ENCODE assay signal across 8 cellular contexts in the genomic region with DNA sequence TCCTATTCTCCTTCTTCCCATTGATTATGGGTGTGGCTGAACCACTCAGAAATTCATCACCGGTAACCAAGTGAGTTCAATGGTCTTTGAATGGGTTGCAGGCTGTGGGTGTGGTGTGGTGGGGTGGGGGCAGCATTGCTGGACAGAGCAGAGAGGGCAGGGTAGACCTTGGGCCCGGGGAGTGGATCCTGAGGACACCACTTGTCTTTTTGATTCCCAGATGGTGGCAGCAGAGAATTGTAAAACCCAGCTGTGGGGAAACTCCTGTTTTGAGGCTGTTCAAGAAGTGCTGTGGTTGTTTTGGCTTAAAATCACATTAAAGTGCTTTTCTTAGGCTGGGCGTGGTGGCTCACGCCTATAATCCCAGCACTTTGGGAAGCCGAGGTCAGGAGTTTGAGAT. TPM values are rescaled to one million over a fixed set of nuclear protein-coding genes. Genes with fewer than 3 reads are reported as not detected.
A peak's percentile ranks its signal among the peaks of the same experiment; 100 is the strongest.
DNase-seq lines count a peak whose midpoint lies in the region; ATAC-seq and TF ChIP-seq lines count a peak whose summit lies in the region.

No MANE protein-coding gene starts in this region.

- no TSS peak for BruUV-seq in Panc1 (replicated peaks; lab: Mats Ljungman, UMichigan)

- H3K4me1 ChIP-seq in cardiac muscle cell (ENCODE audit: low read depth) (no peaks in the 10 kb centered on the region), Panc1 (ENCODE audit: control insufficient read depth, insufficient read depth, low read length) (no peaks in the 10 kb centered on the region), esophagus muscularis mucosa (no peaks in the 10 kb centered on the region), osteoblast (ENCODE audit: insufficient read depth, low read length) (no peaks in the 10 kb centered on the region)

- TF ChIP-seq POLR2A in esophagus muscularis mucosa (IDR thresholded peaks at IDR 0.05; ENCODE audit: low read depth) = no peak

- H3K79me2 ChIP-seq in osteoblast (ENCODE audit: insufficient read depth, low read length) = no peaks in the 10 kb centered on the region

- no peak overlapping the region for H2AFZ ChIP-seq in osteoblast (ENCODE audit: low read length)

- CTCF ChIA-PET in Panc1 (lab: Charles Lee) = interaction anchor here (0.8 kb wide), 1 partner anchor 47 kb away, joined by 3 read pairs; no protein-coding TSS in a partner anchor

- no peak for ATAC-seq in Right ventricle myocardium superior (ENCODE audit: poor library complexity)
- ATAC-seq in Panc1 = no peak; the same call in 1 of the 2 replicates
- no peak for ATAC-seq in HG02852 (IDR thresholded peaks at IDR 0.05; ENCODE audit: unreplicated experiment)

- no peaks in the 10 kb centered on the region for H4K20me1 ChIP-seq in osteoblast (ENCODE audit: insufficient read depth, low read length)

- POLR2A ChIA-PET in Panc1 (lab: Charles Lee) = interaction anchor here (0.5 kb wide), 1 partner anchor 270 kb away, joined by 7 read pairs; no protein-coding TSS in a partner anchor

- H3K27ac ChIP-seq in cardiac muscle cell = no peak overlapping the region
- H3K27ac ChIP-seq in Panc1 (ENCODE audit: low read length) = no peak overlapping the region
- H3K27ac ChIP-seq in esophagus muscularis mucosa (replicated peaks in 1 of 4) = no peak overlapping the region
- no peak overlapping the region for H3K27ac ChIP-seq in osteoblast (ENCODE audit: low read depth, low read length)

- in situ Hi-C loops in Panc1 (cut with HindIII; ENCODE audit: low pct_unique_long_range_greater_than_20kb, low sequenced_read_pairs) = no loop called here

- H3K9me3 ChIP-seq in cardiac muscle cell (ENCODE audit: low read depth) = no peaks in the 10 kb centered on the region
- no peaks in the 10 kb centered on the region for H3K9me3 ChIP-seq in Panc1 (ENCODE audit: control insufficient read depth, insufficient read depth, low read depth, low read length)
- no peaks in the 10 kb centered on the region for H3K9me3 ChIP-seq in esophagus muscularis mucosa
- no peaks in the 10 kb centered on the region for H3K9me3 ChIP-seq in osteoblast (ENCODE audit: low read depth, low read length)

- intact Hi-C loops in Right ventricle myocardium superior (cut with DNase I) (loop anchor here (5.0 kb wide), 1 partner anchor 241 kb away; no protein-coding TSS in a partner anchor), Panc1 (cut with micrococcal nuclease; ENCODE audit: unreplicated experiment) (no loop called here), esophagus muscularis mucosa (cut with DNase I) (no loop called here)

- H3K27me3 ChIP-seq in cardiac muscle cell = no peaks in the 10 kb centered on the region
- no peaks in the 10 kb centered on the region for H3K27me3 ChIP-seq in Panc1 (ENCODE audit: control insufficient read depth, insufficient read depth, low read length)
- no peaks in the 10 kb centered on the region for H3K27me3 ChIP-seq in esophagus muscularis mucosa
- peaks cover 5% of the 10 kb centered on the region for H3K27me3 ChIP-seq in osteoblast (ENCODE audit: insufficient read depth, low read length)

- H3K36me3 ChIP-seq in cardiac muscle cell (no peaks in the 10 kb centered on the region), Panc1 (ENCODE audit: control insufficient read depth, insufficient read depth, low read length) (no peaks in the 10 kb centered on the region), esophagus muscularis mucosa (no peaks in the 10 kb centered on the region), osteoblast (ENCODE audit: insufficient read depth, low read length) (no peaks in the 10 kb centered on the region)

- WGBS in esophagus muscularis mucosa = 64% methylated on average over 5 of the region's 5 CpGs

- DNase-seq in cardiac muscle cell (ENCODE audit: low read depth in 1 of 2, low spot score in 1 of 2) (peak in 1 of 2 donors; percentile 76), Right ventricle myocardium superior (no peak), Panc1 (ENCODE audit: low read depth, low spot score) (no peak), esophagus muscularis mucosa (ENCODE audit: extremely low spot score) (peak; percentile 90), osteoblast (ENCODE audit: insufficient read length, low spot score, missing footprints) (peak; percentile 68), cortex of kidney (lab: John Stamatoyannopoulos, UW) (no peak), T-helper 9 cell (no peak)

- H3K4me3 ChIP-seq in cardiac muscle cell (no peak overlapping the region), Panc1 (ENCODE audit: low read depth in 2 of 2, low read length in 2 of 2) (no peak overlapping the region), esophagus muscularis mucosa (no peak overlapping the region), osteoblast (ENCODE audit: insufficient read depth, low read length) (no peak overlapping the region)

- TF ChIP-seq EP300 in esophagus muscularis mucosa (IDR thresholded peaks at IDR 0.05) = no peak

- TF ChIP-seq CTCF in cardiac muscle cell (IDR thresholded peaks at IDR 0.05; ENCODE audit: low read depth, low read length) (peak; percentile 44), Panc1 (IDR thresholded peaks at IDR 0.05) (peak; percentile 37), esophagus muscularis mucosa (IDR thresholded peaks at IDR 0.05) (peak; percentile 18 to 24 (median 24)), osteoblast (IDR thresholded peaks at IDR 0.05; ENCODE audit: extremely low read depth, low read depth, low read length) (peak; percentile 45)

- no peak overlapping the region for H3K4me2 ChIP-seq in osteoblast (ENCODE audit: insufficient read depth, low read length)

RNA-seq across cellular contexts. Expression of a gene that starts 45.8 kb away (rescaled TPM):
- not detected in 2 replicates for total RNA-seq in cardiac muscle cell
- not detected in 2 replicates for polyA plus RNA-seq in cardiac muscle cell
- 33.2 TPM for total RNA-seq in Right ventricle myocardium superior
- total RNA-seq in Panc1 (2021; ENCODE audit: unreplicated experiment) = 6.7 TPM
- polyA plus RNA-seq in Panc1 (2012; ENCODE audit: insufficient read length) = 8.5 TPM
- total RNA-seq in esophagus muscularis mucosa = 100 to 1,000 TPM in 1 of 4 donors, 10 to 100 TPM in 3; 56.5 to 142 (median 77.1) TPM
- 2.2 and 2.9 TPM in 2 replicates for total RNA-seq in osteoblast

Comparison
In these comparisons a context has a peak if more than half of its experiments do, and no peak if none do; other contexts are left out.
1. DNase-seq: peak in esophagus muscularis mucosa (single experiment) and osteoblast (single experiment); none in Right ventricle myocardium superior (single experiment), Panc1 (single experiment), cortex of kidney (single experiment) and T-helper 9 cell (single experiment).
2. Peak in every context shown above with its lines, with median percentiles within 50 percentile points of each other: CTCF ChIP-seq.